Comparison of ENCODE assay signal across 1 cellular context in the genomic region with DNA sequence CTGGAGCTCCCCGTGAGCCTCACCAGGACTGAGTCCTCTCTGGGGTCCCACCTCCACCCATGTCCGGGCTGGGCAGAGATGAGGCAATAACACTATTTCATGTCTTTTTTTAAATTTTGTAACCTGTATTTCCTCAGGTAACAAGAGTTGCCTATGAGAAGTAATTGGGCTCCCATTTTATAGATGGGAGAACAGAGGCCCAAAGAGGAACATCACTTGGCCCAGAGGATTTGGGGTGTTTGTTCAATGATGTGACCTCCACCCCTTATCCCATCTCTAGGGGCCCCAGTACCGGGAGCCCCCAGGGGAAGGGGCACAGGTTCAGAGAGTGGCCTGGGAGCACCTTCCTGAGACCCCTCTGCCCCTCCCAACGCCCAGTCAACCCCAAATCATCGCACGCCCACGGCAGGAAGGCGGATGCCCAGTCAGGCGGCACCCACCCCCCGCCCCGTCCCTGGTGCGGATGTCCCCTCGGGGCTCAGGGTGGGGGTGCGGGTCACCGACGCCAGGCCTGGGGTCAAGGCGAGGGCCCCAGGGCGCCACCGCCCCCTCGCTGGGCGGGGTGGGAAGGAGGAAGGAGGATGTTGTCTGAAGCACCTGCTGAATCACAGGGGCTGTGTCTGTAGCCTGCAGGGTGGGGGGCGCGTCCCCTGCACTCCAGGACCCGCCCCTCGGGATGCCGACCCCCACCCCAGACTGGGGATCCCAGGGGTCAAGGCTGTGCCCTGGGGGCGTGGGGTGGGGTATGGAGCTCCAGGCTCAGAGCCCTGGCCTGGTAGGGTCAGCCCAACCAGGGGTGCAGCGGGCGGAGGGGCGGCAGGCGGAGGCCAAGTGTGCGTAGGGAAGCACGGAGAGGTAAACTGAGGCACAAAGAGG.
TF ChIP-seq lines count a peak whose summit lies in the region.

No MANE protein-coding gene starts in this region.

TF ChIP-seq in HepG2, 621 proteins besides CTCF, POLR2A, EP300 and RAD21 (continues in another document):
- TF ChIP-seq ZNF24 (IDR thresholded peaks at IDR 0.05) (0 out of 2 replicates have a peak, but pooled peaks have one; percentile 27), ZNF614 (CRISPR knock-in tag; IDR thresholded peaks at IDR 0.05; ENCODE audit: borderline replicate concordance) (0 out of 2 replicates have a peak, but pooled peaks have one; percentile 19), ZNF883 (CRISPR knock-in tag; IDR thresholded peaks at IDR 0.05; ENCODE audit: not compliant biosample characterization) (no peak), PHF21A (CRISPR knock-in tag; IDR thresholded peaks at IDR 0.05) (no peak; the same call in 1 of the 2 replicates), ELF3 (CRISPR knock-in tag; IDR thresholded peaks at IDR 0.05) (0 out of 2 replicates have a peak, but pooled peaks have one; percentile 21), ZMYM3 (CRISPR knock-in tag; IDR thresholded peaks at IDR 0.05) (peak; percentile 76), RXRA (CRISPR knock-in tag; IDR thresholded peaks at IDR 0.05) (peak; percentile 61), LCORL (IDR thresholded peaks at IDR 0.05) (no peak), LCORL (CRISPR knock-in tag; IDR thresholded peaks at IDR 0.05) (0 out of 2 replicates have a peak, but pooled peaks have one; percentile 51), JUND (CRISPR knock-in tag; IDR thresholded peaks at IDR 0.05) (0 out of 2 replicates have a peak, but pooled peaks have one; percentile 7), FOSL2 (CRISPR knock-in tag; IDR thresholded peaks at IDR 0.05) (peak; percentile 43; the same call in 1 of the 2 replicates), GMEB2 (CRISPR knock-in tag; IDR thresholded peaks at IDR 0.05; ENCODE audit: low read depth) (no peak), HNRNPL (IDR thresholded peaks at IDR 0.05; ENCODE audit: low read depth, low read length) (peak; percentile 28; the same call in 1 of the 2 replicates), NR2F1 (CRISPR knock-in tag; IDR thresholded peaks at IDR 0.05) (peak; percentile 67 to 85; a peak in 3 of 4 replicates), BCL6 (CRISPR knock-in tag; IDR thresholded peaks at IDR 0.05) (peak; percentile 54; the same call in 1 of the 2 replicates), CHD4 (IDR thresholded peaks at IDR 0.05; ENCODE audit: borderline replicate concordance, low read length) (peak; percentile 94; the same call in 1 of the 2 replicates), CEBPB (IDR thresholded peaks at IDR 0.05; ENCODE audit: borderline replicate concordance, low read depth, low read length) (peak; percentile 58; the same call in 1 of the 2 replicates), HDAC1 (CRISPR knock-in tag; IDR thresholded peaks at IDR 0.05) (peak; percentile 45), ZNF329 (CRISPR knock-in tag; IDR thresholded peaks at IDR 0.05; ENCODE audit: low read depth) (no peak), PAXIP1 (CRISPR knock-in tag; conservative IDR thresholded peaks at IDR 0.05) (0 out of 2 replicates have a peak, but pooled peaks have one; percentile 4), FOXP1 (IDR thresholded peaks at IDR 0.05) (no peak), FOXP1 (CRISPR knock-in tag; IDR thresholded peaks at IDR 0.05) (0 out of 2 replicates have a peak, but pooled peaks have one; percentile 27), NFKBIZ (CRISPR knock-in tag; IDR thresholded peaks at IDR 0.05) (no peak), PHF20 (CRISPR knock-in tag; IDR thresholded peaks at IDR 0.05) (peak; percentile 37; the same call in 1 of the 2 replicates), RBFOX2 (IDR thresholded peaks at IDR 0.05; ENCODE audit: low read depth, low read length) (peak; percentile 57), SP5 (CRISPR knock-in tag; IDR thresholded peaks at IDR 0.05; ENCODE audit: borderline replicate concordance, low read depth) (peak; percentile 72), RARA (CRISPR knock-in tag; IDR thresholded peaks at IDR 0.05) (peak; percentile 88), SKIL (CRISPR knock-in tag; IDR thresholded peaks at IDR 0.05; ENCODE audit: borderline replicate concordance) (peak; percentile 88), ZBTB7A (CRISPR knock-in tag; IDR thresholded peaks at IDR 0.05) (peak; percentile 84), ZBTB2 (CRISPR knock-in tag; IDR thresholded peaks at IDR 0.05; ENCODE audit: low read depth) (peak; percentile 38; the same call in 1 of the 2 replicates)
- TF ChIP-seq, protein P1, sequence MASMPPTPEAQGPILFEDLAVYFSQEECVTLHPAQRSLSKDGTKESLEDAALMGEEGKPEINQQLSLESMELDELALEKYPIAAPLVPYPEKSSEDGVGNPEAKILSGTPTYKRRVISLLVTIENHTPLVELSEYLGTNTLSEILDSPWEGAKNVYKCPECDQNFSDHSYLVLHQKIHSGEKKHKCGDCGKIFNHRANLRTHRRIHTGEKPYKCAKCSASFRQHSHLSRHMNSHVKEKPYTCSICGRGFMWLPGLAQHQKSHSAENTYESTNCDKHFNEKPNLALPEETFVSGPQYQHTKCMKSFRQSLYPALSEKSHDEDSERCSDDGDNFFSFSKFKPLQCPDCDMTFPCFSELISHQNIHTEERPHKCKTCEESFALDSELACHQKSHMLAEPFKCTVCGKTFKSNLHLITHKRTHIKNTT (CRISPR knock-in tag; IDR thresholded peaks at IDR 0.05): 0 out of 2 replicates have a peak, but pooled peaks have one; percentile 34
- TF ChIP-seq, protein P2, sequence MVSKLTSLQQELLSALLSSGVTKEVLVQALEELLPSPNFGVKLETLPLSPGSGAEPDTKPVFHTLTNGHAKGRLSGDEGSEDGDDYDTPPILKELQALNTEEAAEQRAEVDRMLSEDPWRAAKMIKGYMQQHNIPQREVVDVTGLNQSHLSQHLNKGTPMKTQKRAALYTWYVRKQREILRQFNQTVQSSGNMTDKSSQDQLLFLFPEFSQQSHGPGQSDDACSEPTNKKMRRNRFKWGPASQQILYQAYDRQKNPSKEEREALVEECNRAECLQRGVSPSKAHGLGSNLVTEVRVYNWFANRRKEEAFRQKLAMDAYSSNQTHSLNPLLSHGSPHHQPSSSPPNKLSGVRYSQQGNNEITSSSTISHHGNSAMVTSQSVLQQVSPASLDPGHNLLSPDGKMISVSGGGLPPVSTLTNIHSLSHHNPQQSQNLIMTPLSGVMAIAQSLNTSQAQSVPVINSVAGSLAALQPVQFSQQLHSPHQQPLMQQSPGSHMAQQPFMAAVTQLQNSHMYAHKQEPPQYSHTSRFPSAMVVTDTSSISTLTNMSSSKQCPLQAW (CRISPR knock-in tag; IDR thresholded peaks at IDR 0.05): 0 out of 2 replicates have a peak, but pooled peaks have one; percentile 15
- TF ChIP-seq, protein P3, sequence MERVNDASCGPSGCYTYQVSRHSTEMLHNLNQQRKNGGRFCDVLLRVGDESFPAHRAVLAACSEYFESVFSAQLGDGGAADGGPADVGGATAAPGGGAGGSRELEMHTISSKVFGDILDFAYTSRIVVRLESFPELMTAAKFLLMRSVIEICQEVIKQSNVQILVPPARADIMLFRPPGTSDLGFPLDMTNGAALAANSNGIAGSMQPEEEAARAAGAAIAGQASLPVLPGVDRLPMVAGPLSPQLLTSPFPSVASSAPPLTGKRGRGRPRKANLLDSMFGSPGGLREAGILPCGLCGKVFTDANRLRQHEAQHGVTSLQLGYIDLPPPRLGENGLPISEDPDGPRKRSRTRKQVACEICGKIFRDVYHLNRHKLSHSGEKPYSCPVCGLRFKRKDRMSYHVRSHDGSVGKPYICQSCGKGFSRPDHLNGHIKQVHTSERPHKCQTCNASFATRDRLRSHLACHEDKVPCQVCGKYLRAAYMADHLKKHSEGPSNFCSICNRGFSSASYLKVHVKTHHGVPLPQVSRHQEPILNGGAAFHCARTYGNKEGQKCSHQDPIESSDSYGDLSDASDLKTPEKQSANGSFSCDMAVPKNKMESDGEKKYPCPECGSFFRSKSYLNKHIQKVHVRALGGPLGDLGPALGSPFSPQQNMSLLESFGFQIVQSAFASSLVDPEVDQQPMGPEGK (CRISPR knock-in tag; IDR thresholded peaks at IDR 0.05): peak; percentile 69; the same call in 1 of the 2 replicates
- TF ChIP-seq, protein P4, sequence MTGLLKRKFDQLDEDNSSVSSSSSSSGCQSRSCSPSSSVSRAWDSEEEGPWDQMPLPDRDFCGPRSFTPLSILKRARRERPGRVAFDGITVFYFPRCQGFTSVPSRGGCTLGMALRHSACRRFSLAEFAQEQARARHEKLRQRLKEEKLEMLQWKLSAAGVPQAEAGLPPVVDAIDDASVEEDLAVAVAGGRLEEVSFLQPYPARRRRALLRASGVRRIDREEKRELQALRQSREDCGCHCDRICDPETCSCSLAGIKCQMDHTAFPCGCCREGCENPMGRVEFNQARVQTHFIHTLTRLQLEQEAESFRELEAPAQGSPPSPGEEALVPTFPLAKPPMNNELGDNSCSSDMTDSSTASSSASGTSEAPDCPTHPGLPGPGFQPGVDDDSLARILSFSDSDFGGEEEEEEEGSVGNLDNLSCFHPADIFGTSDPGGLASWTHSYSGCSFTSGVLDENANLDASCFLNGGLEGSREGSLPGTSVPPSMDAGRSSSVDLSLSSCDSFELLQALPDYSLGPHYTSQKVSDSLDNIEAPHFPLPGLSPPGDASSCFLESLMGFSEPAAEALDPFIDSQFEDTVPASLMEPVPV (CRISPR knock-in tag; IDR thresholded peaks at IDR 0.05): 0 out of 2 replicates have a peak, but pooled peaks have one; percentile 13
